Comparison of ENCODE assay signal across 10 cellular contexts in the genomic region with DNA sequence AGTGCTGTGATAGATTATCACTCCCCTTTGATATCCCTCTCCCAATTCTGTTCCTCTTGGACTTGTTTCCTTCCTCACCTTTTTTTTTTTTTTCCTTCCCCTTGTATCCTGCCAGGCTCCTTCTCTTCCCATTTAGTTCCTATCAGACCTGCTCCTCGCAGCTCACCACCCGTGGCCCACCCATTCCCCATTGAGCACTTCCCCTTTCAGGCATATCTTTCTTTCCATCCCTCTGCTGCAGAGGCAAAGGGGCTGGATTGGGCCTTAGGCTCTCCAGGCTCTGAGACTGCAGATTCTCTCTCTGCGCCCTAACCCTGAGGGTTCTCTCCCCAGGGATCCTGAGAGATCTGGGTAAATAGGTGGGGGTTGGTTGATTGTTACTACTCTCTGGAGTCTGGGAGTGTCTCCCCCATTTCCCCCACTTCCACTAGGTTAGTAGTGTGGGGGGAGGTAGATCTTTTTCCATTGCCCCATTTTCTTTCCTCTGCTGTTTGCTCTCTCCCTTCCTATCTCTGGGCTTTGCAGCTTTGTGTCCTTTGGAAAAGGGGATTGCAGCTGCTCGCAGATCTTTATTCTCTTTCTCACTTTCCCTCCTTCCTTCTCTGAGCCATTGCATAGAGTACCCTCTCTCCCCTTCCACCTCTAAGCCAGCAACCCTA. TPM values are rescaled to one million over a fixed set of nuclear protein-coding genes. Genes with fewer than 3 reads are reported as not detected.
A peak's percentile ranks its signal among the peaks of the same experiment; 100 is the strongest.
DNase-seq lines count a peak whose midpoint lies in the region; ATAC-seq and TF ChIP-seq lines count a peak whose summit lies in the region.
"Had no signal": no experiment of that assay in that cellular context is flagged by ENCODE, and none has a peak within 500 bp of the region (broad histone marks: within the 10 kb centered on the region; RNA-seq: fewer than 3 reads in every experiment).

No MANE protein-coding gene starts in this region.

- H3K27me3 ChIP-seq in BLaER1 treated with 17β-estradiol and CSF1 and Interleukin-3, amounts not matched to agents 10 nM and 100 nM: no peaks in the 10 kb centered on the region
- no peaks in the 10 kb centered on the region for H3K27me3 ChIP-seq in Karpas-422 (ENCODE audit: low read length)
- no peaks in the 10 kb centered on the region for H3K27me3 ChIP-seq in dorsolateral prefrontal cortex
- H3K27me3 ChIP-seq in osteoblast (ENCODE audit: insufficient read depth, low read length): no peaks in the 10 kb centered on the region

- peaks cover 74% of the 10 kb centered on the region for H3K79me2 ChIP-seq in Karpas-422 (ENCODE audit: low read length)
- H3K79me2 ChIP-seq in osteoblast (ENCODE audit: insufficient read depth, low read length): peaks cover 71% of the 10 kb centered on the region

- peaks cover 14% of the 10 kb centered on the region for H3K36me3 Mint-ChIP-seq in activated T-helper 17 cell treated with anti-CD3 and anti-CD28 coated beads, Interleukin-2, amount 50 U/mL, for 72 hours (ENCODE audit: low read depth)

- no peaks in the 10 kb centered on the region for H3K27me3 Mint-ChIP-seq in activated T-helper 17 cell treated with anti-CD3 and anti-CD28 coated beads, Interleukin-2, amount 50 U/mL, for 72 hours
- H3K27me3 Mint-ChIP-seq: effector memory CD8-positive, alpha-beta T cell had no signal

- H3K27ac ChIP-seq in BLaER1 treated with 17β-estradiol and CSF1 and Interleukin-3, amounts not matched to agents 10 nM and 100 nM: peak overlapping the region in 6 of 11 experiments; percentile 1 to 100 (median 99); a peak in 9 of 22 replicates
- peak overlapping the region; percentile 82 for H3K27ac ChIP-seq in Karpas-422 (ENCODE audit: low read length)
- peak overlapping the region in 56 of 59 donors; percentile 13 to 100 (median 99) for H3K27ac ChIP-seq in dorsolateral prefrontal cortex
- H3K27ac ChIP-seq in osteoblast (ENCODE audit: low read depth, low read length): peak overlapping the region; percentile 91
- H3K27ac ChIP-seq: WERI-Rb-1 had no signal

- ATAC-seq in activated T-helper 17 cell treated with anti-CD3 and anti-CD28 coated beads, Interleukin-2, amount 50 U/mL, for 72 hours (replicated peaks): no peak
- ATAC-seq: effector memory CD8-positive, alpha-beta T cell had no signal

- H3K4me3 Mint-ChIP-seq in activated T-helper 17 cell treated with anti-CD3 and anti-CD28 coated beads, Interleukin-2, amount 50 U/mL, for 72 hours: no peak overlapping the region
- H3K4me3 Mint-ChIP-seq: effector memory CD8-positive, alpha-beta T cell had no signal

- no peak overlapping the region for H3K27ac Mint-ChIP-seq in activated T-helper 17 cell treated with anti-CD3 and anti-CD28 coated beads, Interleukin-2, amount 50 U/mL, for 72 hours
- H3K27ac Mint-ChIP-seq: effector memory CD8-positive, alpha-beta T cell had no signal

- H3K4me1 Mint-ChIP-seq in activated T-helper 17 cell treated with anti-CD3 and anti-CD28 coated beads, Interleukin-2, amount 50 U/mL, for 72 hours: peaks cover 29% of the 10 kb centered on the region

- in situ Hi-C loops in ACHN (cut with HindIII; ENCODE audit: low pct_ligation_motif_present, low pct_unique_long_range_greater_than_20kb, low sequenced_read_pairs): no loop called here

- intact Hi-C loops in dorsolateral prefrontal cortex (cut with DNase I): loop anchor here in 1 of 2 donors (10.0 kb wide), 1 partner anchor 252 kb away; a partner anchor contains a TSS

- H3K9ac ChIP-seq in BLaER1 treated with 17β-estradiol and CSF1 and Interleukin-3, amounts not matched to agents 10 nM and 100 nM: peak overlapping the region; percentile 83 to 99 (median 97); a peak in 19 of 22 replicates
- H3K9ac ChIP-seq in Karpas-422 (ENCODE audit: low read length): peak overlapping the region; percentile 96

- peaks cover 0 to 26% (median 16%) of the 10 kb centered on the region in 11 experiments; a peak in 13 of 22 replicates for H3K36me3 ChIP-seq in BLaER1 treated with 17β-estradiol and CSF1 and Interleukin-3, amounts not matched to agents 10 nM and 100 nM
- H3K36me3 ChIP-seq in Karpas-422 (ENCODE audit: insufficient read depth, low read length) (peaks cover 8% of the 10 kb centered on the region; the same call in 1 of the 2 replicates), osteoblast (ENCODE audit: insufficient read depth, low read length) (peaks cover 3% of the 10 kb centered on the region)

- H2AFZ ChIP-seq in Karpas-422 (ENCODE audit: low read length) (no peak overlapping the region), osteoblast (ENCODE audit: low read length) (no peak overlapping the region)

- H3K4me3 ChIP-seq in BLaER1 treated with 17β-estradiol and CSF1 and Interleukin-3, amounts not matched to agents 10 nM and 100 nM: peak overlapping the region; percentile 65 to 89 (median 85)
- H3K4me3 ChIP-seq in Karpas-422 (ENCODE audit: low read length): peak overlapping the region; percentile 93
- peak overlapping the region; percentile 20 to 93 (median 84) for H3K4me3 ChIP-seq in dorsolateral prefrontal cortex
- H3K4me3 ChIP-seq in osteoblast (ENCODE audit: insufficient read depth, low read length): peak overlapping the region; percentile 93

- H3K4me1 ChIP-seq in BLaER1 treated with 17β-estradiol and CSF1 and Interleukin-3, amounts not matched to agents 10 nM and 100 nM: peaks cover 69 to 79% (median 78%) of the 10 kb centered on the region in 10 experiments
- H3K4me1 ChIP-seq in Karpas-422 (ENCODE audit: low read length): peaks cover 70% of the 10 kb centered on the region
- H3K4me1 ChIP-seq in osteoblast (ENCODE audit: insufficient read depth, low read length): peaks cover 57% of the 10 kb centered on the region

- H4K20me1 ChIP-seq in BLaER1 treated with 17β-estradiol and CSF1 and Interleukin-3, amounts not matched to agents 10 nM and 100 nM: peaks cover 62 to 68% (median 66%) of the 10 kb centered on the region in 11 experiments
- H4K20me1 ChIP-seq in Karpas-422 (ENCODE audit: insufficient read depth, low read depth, low read length) (peaks cover 51% of the 10 kb centered on the region), osteoblast (ENCODE audit: insufficient read depth, low read length) (peaks cover 54% of the 10 kb centered on the region)

- peak overlapping the region; percentile 88 to 100 (median 98) for H3K4me2 ChIP-seq in BLaER1 treated with 17β-estradiol and CSF1 and Interleukin-3, amounts not matched to agents 10 nM and 100 nM
- H3K4me2 ChIP-seq in Karpas-422 (ENCODE audit: low read depth, low read length, poor library complexity, severe bottlenecking) (peak overlapping the region; percentile 81), osteoblast (ENCODE audit: insufficient read depth, low read length) (peak overlapping the region; percentile 95)

- peak; percentile 61 for DNase-seq in Karpas-422
- DNase-seq in dorsolateral prefrontal cortex: peak in 3 of 10 donors; percentile 7 to 40 (median 21)
- no peak for DNase-seq in osteoblast (ENCODE audit: insufficient read length, low spot score, missing footprints)
- no peak for DNase-seq in NCI-H2081 treated with DMSO at 0.1 percent for 48 hours (lab: John Stamatoyannopoulos, UW)
- no peak for DNase-seq in ACHN
- no peak for DNase-seq in NCI-H2107 treated with DMSO at 0.1 percent for 48 hours (lab: John Stamatoyannopoulos, UW; ENCODE audit: unreplicated experiment)
- DNase-seq: effector memory CD8-positive, alpha-beta T cell; WERI-Rb-1 had no signal

- TF ChIP-seq CTCF in dorsolateral prefrontal cortex (IDR thresholded peaks at IDR 0.05 in 54 of 56, conservative IDR thresholded peaks at IDR 0.05 in 2 of 56; ENCODE audit: low read depth in 1 of 56, partially characterized antibody in 56 of 56): no peak
- no peak for TF ChIP-seq CTCF in osteoblast (IDR thresholded peaks at IDR 0.05; ENCODE audit: extremely low read depth, low read depth, low read length)

- peaks cover 3% of the 10 kb centered on the region for H3K9me3 Mint-ChIP-seq in activated T-helper 17 cell treated with anti-CD3 and anti-CD28 coated beads, Interleukin-2, amount 50 U/mL, for 72 hours
- H3K9me3 Mint-ChIP-seq: effector memory CD8-positive, alpha-beta T cell had no signal

- no peaks in the 10 kb centered on the region for H3K9me2 ChIP-seq in Karpas-422 (replicated peaks; ENCODE audit: insufficient read depth, low read length)

- no peaks in the 10 kb centered on the region for H3K9me3 ChIP-seq in BLaER1 treated with 17β-estradiol and CSF1 and Interleukin-3, amounts not matched to agents 10 nM and 100 nM (replicated peaks in 1 of 11)
- no peaks in the 10 kb centered on the region for H3K9me3 ChIP-seq in Karpas-422 (ENCODE audit: low read length)
- H3K9me3 ChIP-seq in osteoblast (ENCODE audit: low read depth, low read length): no peaks in the 10 kb centered on the region

RNA-seq across cellular contexts. Expression of a gene that starts 2.3 kb away (rescaled TPM):
- 19.7 and 30.4 TPM in 2 replicates for total RNA-seq in Karpas-422 (2014; rRNA removed; shearing (Covaris generic); ENCODE audit: low replicate concordance)
- total RNA-seq in dorsolateral prefrontal cortex (100 to 1,000 TPM in 119 of 120 experiments, 10 to 100 TPM in 1; 91.6 to 219 (median 129) TPM), osteoblast (76.0 and 82.2 TPM in 2 replicates)
- 10 to 100 TPM; 38.0 to 38.3 TPM for total RNA-seq in activated T-helper 17 cell treated with anti-CD3 and anti-CD28 coated beads, Interleukin-2, amount 50 U/mL, for 72 hours

RNA-seq across cellular contexts. Expression of a gene that starts 12.5 kb away (rescaled TPM):
- total RNA-seq in Karpas-422 (2014; rRNA removed; shearing (Covaris generic); ENCODE audit: low replicate concordance): 63.7 and 85.5 TPM in 2 replicates
- total RNA-seq in dorsolateral prefrontal cortex (100 to 1,000 TPM in 112 of 120 experiments, 10 to 100 TPM in 8; 73.1 to 190 (median 146) TPM), osteoblast (117 and 136 TPM in 2 replicates)
- 100 to 1,000 TPM in 1 of 2 donors, 10 to 100 TPM in 1; 69.7 to 137 TPM for total RNA-seq in activated T-helper 17 cell treated with anti-CD3 and anti-CD28 coated beads, Interleukin-2, amount 50 U/mL, for 72 hours
